1 cellular context compared by ENCODE assay signal in the genomic region with DNA sequence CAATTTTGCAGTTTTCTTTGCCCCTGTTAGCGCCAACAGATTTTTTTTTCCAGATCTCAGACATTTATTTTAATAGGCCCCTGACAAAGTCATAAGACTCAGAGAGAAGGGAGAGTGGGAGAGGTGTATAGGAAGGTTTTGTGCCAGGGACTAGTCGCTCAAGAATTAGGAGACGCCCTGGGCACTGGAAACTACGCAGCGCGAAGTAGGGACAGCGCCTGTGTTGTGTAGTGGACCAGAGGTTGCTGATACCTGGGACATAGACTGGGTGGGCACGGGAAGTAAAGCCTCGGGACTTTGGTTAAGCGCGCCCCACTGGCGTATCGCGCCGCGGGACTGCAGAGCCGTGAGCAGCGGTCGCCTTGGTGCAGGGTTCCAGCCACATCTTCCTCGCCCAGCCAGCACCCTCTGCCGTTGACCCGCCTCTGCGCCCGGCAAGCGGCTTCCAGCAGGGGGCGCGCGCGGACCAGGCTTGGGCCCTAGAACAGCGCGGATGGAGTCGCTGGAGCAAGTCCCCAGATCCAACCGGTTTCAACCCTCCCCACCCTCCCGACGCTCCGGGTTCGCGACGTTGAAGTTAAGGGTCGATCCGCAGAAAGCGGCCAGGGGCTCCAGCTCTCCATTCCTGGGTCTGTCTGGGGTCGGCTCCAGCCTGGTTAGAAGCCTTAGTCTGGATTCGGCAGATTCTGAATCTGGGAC.
TF ChIP-seq lines count a peak whose summit lies in the region.

No MANE protein-coding gene starts in this region.

TF ChIP-seq in HEK293, 187 proteins besides CTCF, POLR2A, EP300 and RAD21 (continued from another document and continues in another):
- TF ChIP-seq ZNF76 (tag by site-specific recombination; IDR thresholded peaks at IDR 0.05; ENCODE audit: borderline replicate concordance, low read depth) (peak; percentile 29; the same call in 1 of the 2 replicates), ZNF2 (tag by site-specific recombination; IDR thresholded peaks at IDR 0.05) (peak; percentile 84), ZNF629 (tag by site-specific recombination; IDR thresholded peaks at IDR 0.05) (peak; percentile 57), TCF7L2 (IDR thresholded peaks at IDR 0.05; ENCODE audit: borderline replicate concordance, low read depth, low read length) (no peak), ZNF239 (tag by site-specific recombination; IDR thresholded peaks at IDR 0.05) (no peak), ZNF670 (tag by site-specific recombination; IDR thresholded peaks at IDR 0.05; ENCODE audit: low read depth) (no peak), SCRT2 (tag by site-specific recombination; IDR thresholded peaks at IDR 0.05) (peak; percentile 56), GLIS1 (tag by site-specific recombination; IDR thresholded peaks at IDR 0.05) (0 out of 2 replicates have a peak, but pooled peaks have one; percentile 41), ZNF501 (tag by site-specific recombination; IDR thresholded peaks at IDR 0.05) (peak; percentile 96), ZNF423 (tag by site-specific recombination; IDR thresholded peaks at IDR 0.05) (0 out of 2 replicates have a peak, but pooled peaks have one; percentile 43), ZNF16 (tag by site-specific recombination; IDR thresholded peaks at IDR 0.05; ENCODE audit: low read depth) (no peak), ZBTB8A (tag by site-specific recombination; IDR thresholded peaks at IDR 0.05) (peak; percentile 75), ZNF221 (tag by site-specific recombination; IDR thresholded peaks at IDR 0.05; ENCODE audit: borderline replicate concordance) (no peak), ZNF404 (tag by site-specific recombination; IDR thresholded peaks at IDR 0.05) (no peak), ZNF521 (tag by site-specific recombination; IDR thresholded peaks at IDR 0.05) (no peak), ZNF114 (tag by site-specific recombination; IDR thresholded peaks at IDR 0.05) (no peak), ZBTB20 (tag by site-specific recombination; IDR thresholded peaks at IDR 0.05) (0 out of 2 replicates have a peak, but pooled peaks have one; percentile 29), SCRT1 (tag by site-specific recombination; IDR thresholded peaks at IDR 0.05; ENCODE audit: borderline replicate concordance) (no peak), ZNF837 (tag by site-specific recombination; IDR thresholded peaks at IDR 0.05) (no peak), ZBTB10 (tag by site-specific recombination; IDR thresholded peaks at IDR 0.05) (peak; percentile 63; the same call in 1 of the 2 replicates), ZNF48 (tag by site-specific recombination; IDR thresholded peaks at IDR 0.05) (no peak), ZNF426 (tag by site-specific recombination; IDR thresholded peaks at IDR 0.05) (no peak), ZEB2 (tag by site-specific recombination; IDR thresholded peaks at IDR 0.05) (peak; percentile 85), ATF2 (tag by site-specific recombination; IDR thresholded peaks at IDR 0.05; ENCODE audit: low read depth) (no peak), ZNF138 (tag by site-specific recombination; IDR thresholded peaks at IDR 0.05; ENCODE audit: borderline replicate concordance) (no peak), KLF1 (tag by site-specific recombination; IDR thresholded peaks at IDR 0.05) (no peak), ZBTB21 (tag by site-specific recombination; IDR thresholded peaks at IDR 0.05) (no peak), ZNF155 (tag by site-specific recombination; IDR thresholded peaks at IDR 0.05) (no peak), ZXDB (tag by site-specific recombination; IDR thresholded peaks at IDR 0.05) (peak; percentile 68), ZNF707 (tag by site-specific recombination; IDR thresholded peaks at IDR 0.05) (no peak), ZBTB17 (tag by site-specific recombination; IDR thresholded peaks at IDR 0.05) (peak; percentile 93), ZNF596 (tag by site-specific recombination; IDR thresholded peaks at IDR 0.05) (no peak), ZNF626 (tag by site-specific recombination; IDR thresholded peaks at IDR 0.05) (no peak), ZNF654 (tag by site-specific recombination; IDR thresholded peaks at IDR 0.05; ENCODE audit: low read depth) (peak; percentile 89), ZNF561 (tag by site-specific recombination; IDR thresholded peaks at IDR 0.05; ENCODE audit: borderline replicate concordance) (peak; percentile 87), ZNF623 (tag by site-specific recombination; IDR thresholded peaks at IDR 0.05) (no peak)
- TF ChIP-seq, protein P1, sequence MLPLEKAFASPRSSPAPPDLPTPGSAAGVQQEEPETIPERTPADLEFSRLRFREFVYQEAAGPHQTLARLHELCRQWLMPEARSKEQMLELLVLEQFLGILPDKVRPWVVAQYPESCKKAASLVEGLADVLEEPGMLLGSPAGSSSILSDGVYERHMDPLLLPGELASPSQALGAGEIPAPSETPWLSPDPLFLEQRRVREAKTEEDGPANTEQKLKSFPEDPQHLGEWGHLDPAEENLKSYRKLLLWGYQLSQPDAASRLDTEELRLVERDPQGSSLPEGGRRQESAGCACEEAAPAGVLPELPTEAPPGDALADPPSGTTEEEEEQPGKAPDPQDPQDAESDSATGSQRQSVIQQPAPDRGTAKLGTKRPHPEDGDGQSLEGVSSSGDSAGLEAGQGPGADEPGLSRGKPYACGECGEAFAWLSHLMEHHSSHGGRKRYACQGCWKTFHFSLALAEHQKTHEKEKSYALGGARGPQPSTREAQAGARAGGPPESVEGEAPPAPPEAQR (tag by site-specific recombination; IDR thresholded peaks at IDR 0.05), result no peak
- TF ChIP-seq, protein P2, sequence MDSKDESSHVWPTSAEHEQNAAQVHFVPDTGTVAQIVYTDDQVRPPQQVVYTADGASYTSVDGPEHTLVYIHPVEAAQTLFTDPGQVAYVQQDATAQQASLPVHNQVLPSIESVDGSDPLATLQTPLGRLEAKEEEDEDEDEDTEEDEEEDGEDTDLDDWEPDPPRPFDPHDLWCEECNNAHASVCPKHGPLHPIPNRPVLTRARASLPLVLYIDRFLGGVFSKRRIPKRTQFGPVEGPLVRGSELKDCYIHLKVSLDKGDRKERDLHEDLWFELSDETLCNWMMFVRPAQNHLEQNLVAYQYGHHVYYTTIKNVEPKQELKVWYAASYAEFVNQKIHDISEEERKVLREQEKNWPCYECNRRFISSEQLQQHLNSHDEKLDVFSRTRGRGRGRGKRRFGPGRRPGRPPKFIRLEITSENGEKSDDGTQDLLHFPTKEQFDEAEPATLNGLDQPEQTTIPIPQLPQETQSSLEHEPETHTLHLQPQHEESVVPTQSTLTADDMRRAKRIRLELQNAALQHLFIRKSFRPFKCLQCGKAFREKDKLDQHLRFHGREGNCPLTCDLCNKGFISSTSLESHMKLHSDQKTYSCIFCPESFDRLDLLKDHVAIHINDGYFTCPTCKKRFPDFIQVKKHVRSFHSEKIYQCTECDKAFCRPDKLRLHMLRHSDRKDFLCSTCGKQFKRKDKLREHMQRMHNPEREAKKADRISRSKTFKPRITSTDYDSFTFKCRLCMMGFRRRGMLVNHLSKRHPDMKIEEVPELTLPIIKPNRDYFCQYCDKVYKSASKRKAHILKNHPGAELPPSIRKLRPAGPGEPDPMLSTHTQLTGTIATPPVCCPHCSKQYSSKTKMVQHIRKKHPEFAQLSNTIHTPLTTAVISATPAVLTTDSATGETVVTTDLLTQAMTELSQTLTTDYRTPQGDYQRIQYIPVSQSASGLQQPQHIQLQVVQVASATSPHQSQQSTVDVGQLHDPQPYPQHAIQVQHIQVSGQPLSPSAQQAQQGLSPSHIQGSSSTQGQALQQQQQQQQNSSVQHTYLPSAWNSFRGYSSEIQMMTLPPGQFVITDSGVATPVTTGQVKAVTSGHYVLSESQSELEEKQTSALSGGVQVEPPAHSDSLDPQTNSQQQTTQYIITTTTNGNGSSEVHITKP (tag by site-specific recombination; IDR thresholded peaks at IDR 0.05), result no peak; the same call in 1 of the 2 replicates
- TF ChIP-seq, protein P3, sequence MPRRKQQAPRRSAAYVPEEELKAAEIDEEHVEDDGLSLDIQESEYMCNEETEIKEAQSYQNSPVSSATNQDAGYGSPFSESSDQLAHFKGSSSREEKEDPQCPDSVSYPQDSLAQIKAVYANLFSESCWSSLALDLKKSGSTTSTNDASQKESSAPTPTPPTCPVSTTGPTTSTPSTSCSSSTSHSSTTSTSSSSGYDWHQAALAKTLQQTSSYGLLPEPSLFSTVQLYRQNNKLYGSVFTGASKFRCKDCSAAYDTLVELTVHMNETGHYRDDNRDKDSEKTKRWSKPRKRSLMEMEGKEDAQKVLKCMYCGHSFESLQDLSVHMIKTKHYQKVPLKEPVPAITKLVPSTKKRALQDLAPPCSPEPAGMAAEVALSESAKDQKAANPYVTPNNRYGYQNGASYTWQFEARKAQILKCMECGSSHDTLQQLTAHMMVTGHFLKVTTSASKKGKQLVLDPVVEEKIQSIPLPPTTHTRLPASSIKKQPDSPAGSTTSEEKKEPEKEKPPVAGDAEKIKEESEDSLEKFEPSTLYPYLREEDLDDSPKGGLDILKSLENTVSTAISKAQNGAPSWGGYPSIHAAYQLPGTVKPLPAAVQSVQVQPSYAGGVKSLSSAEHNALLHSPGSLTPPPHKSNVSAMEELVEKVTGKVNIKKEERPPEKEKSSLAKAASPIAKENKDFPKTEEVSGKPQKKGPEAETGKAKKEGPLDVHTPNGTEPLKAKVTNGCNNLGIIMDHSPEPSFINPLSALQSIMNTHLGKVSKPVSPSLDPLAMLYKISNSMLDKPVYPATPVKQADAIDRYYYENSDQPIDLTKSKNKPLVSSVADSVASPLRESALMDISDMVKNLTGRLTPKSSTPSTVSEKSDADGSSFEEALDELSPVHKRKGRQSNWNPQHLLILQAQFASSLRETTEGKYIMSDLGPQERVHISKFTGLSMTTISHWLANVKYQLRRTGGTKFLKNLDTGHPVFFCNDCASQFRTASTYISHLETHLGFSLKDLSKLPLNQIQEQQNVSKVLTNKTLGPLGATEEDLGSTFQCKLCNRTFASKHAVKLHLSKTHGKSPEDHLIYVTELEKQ (tag by site-specific recombination; IDR thresholded peaks at IDR 0.05; ENCODE audit: borderline replicate concordance), result no peak
- TF ChIP-seq, protein P4, sequence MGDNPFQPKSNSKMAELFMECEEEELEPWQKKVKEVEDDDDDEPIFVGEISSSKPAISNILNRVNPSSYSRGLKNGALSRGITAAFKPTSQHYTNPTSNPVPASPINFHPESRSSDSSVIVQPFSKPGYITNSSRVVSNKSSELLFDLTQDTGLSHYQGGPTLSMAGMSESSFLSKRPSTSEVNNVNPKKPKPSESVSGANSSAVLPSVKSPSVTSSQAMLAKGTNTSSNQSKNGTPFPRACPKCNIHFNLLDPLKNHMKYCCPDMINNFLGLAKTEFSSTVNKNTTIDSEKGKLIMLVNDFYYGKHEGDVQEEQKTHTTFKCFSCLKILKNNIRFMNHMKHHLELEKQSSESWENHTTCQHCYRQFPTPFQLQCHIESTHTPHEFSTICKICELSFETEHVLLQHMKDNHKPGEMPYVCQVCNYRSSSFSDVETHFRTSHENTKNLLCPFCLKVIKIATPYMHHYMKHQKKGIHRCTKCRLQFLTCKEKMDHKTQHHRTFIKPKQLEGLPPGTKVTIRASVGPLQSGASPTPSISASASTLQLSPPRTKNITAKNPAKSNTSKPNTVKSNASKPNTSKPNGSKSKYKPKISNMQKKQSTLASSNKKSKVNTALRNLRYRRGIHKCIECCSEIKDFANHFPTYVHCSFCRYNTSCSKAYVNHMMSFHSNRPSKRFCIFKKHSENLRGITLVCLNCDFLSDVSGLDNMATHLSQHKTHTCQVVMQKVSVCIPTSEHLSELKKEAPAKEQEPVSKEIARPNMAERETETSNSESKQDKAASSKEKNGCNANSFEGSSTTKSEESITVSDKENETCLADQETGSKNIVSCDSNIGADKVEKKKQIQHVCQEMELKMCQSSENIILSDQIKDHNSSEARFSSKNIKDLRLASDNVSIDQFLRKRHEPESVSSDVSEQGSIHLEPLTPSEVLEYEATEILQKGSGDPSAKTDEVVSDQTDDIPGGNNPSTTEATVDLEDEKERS (tag by site-specific recombination; IDR thresholded peaks at IDR 0.05), result no peak
- TF ChIP-seq, protein P5, sequence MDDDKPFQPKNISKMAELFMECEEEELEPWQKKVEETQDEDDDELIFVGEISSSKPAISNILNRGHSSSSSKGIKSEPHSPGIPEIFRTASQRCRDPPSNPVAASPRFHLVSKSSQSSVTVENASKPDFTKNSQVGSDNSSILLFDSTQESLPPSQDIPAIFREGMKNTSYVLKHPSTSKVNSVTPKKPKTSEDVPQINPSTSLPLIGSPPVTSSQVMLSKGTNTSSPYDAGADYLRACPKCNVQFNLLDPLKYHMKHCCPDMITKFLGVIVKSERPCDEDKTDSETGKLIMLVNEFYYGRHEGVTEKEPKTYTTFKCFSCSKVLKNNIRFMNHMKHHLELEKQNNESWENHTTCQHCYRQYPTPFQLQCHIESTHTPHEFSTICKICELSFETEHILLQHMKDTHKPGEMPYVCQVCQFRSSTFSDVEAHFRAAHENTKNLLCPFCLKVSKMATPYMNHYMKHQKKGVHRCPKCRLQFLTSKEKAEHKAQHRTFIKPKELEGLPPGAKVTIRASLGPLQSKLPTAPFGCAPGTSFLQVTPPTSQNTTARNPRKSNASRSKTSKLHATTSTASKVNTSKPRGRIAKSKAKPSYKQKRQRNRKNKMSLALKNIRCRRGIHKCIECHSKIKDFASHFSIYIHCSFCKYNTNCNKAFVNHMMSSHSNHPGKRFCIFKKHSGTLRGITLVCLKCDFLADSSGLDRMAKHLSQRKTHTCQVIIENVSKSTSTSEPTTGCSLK (tag by site-specific recombination; IDR thresholded peaks at IDR 0.05), result no peak
